Comparison of ENCODE assay signal across 23 cellular contexts in genomic region chr2:233803292-233803911, GRCh38. TPM values are rescaled to one million over a fixed set of nuclear protein-coding genes. Genes with fewer than 3 reads are reported as not detected.
A peak's percentile ranks its signal among the peaks of the same experiment; 100 is the strongest.
DNase-seq lines count a peak whose midpoint lies in the region; ATAC-seq and TF ChIP-seq lines count a peak whose summit lies in the region.
"Had no signal": no experiment of that assay in that cellular context is flagged by ENCODE, and none has a peak within 500 bp of the region (broad histone marks: within the 10 kb centered on the region; RNA-seq: fewer than 3 reads in every experiment).

No MANE protein-coding gene starts in this region.

- no peaks in the 10 kb centered on the region for H3K27me3 ChIP-seq in colonic mucosa
- H3K27me3 ChIP-seq: BLaER1 treated with 17β-estradiol and CSF1 and Interleukin-3, amounts not matched to agents 10 nM and 100 nM had no signal

- no peak overlapping the region for H3K9ac ChIP-seq in colonic mucosa (ENCODE audit: low read depth in 2 of 2, low read length in 2 of 2)
- H3K9ac ChIP-seq: BLaER1 treated with 17β-estradiol and CSF1 and Interleukin-3, amounts not matched to agents 10 nM and 100 nM had no signal

- no peaks in the 10 kb centered on the region for H3K36me3 ChIP-seq in colonic mucosa
- H3K36me3 ChIP-seq: BLaER1 treated with 17β-estradiol and CSF1 and Interleukin-3, amounts not matched to agents 10 nM and 100 nM had no signal

- H3K4me1 ChIP-seq in colonic mucosa: no peaks in the 10 kb centered on the region

- no peak overlapping the region for H3K4me3 Mint-ChIP-seq in type B pancreatic cell
- H3K4me3 Mint-ChIP-seq: CD4-positive, alpha-beta T cell had no signal

- H3K27ac ChIP-seq in colonic mucosa: no peak overlapping the region
- H3K27ac ChIP-seq: BLaER1 treated with 17β-estradiol and CSF1 and Interleukin-3, amounts not matched to agents 10 nM and 100 nM had no signal

- peak; percentile 42 for DNase-seq in activated effector memory CD4-positive, alpha-beta T cell treated with anti-CD3 and anti-CD28 coated beads, Interleukin-2, amount 50 U/mL, for 16 hours
- DNase-seq in activated effector memory CD4-positive, alpha-beta T cell treated with Interleukin-2 at 50 U/mL for 16 hours: no peak
- DNase-seq in colonic mucosa (peak; percentile 6), mesenteric fat pad (ENCODE audit: low spot score) (peak; percentile 55), type B pancreatic cell (ENCODE audit: extremely low spot score, unreplicated experiment) (peak; percentile 36)
- DNase-seq: AML-193; KBM-7; NCI-H1105 treated with DMSO at 0.1 percent for 48 hours; NCI-H146; NCI-H1930; NCI-H446 treated with DMSO at 0.1 percent for 48 hours; NCI-H526; NCI-H82; NK-92 treated with Interleukin-12 subunit alpha and Interleukin-12 subunit beta, amount 100 ng/mL, for 24 hours; PC-3 had no signal

- intact Hi-C loops in colonic mucosa (cut with DNase I): no loop called here

- TF ChIP-seq CTCF in colonic mucosa (IDR thresholded peaks at IDR 0.05): no peak
- no peak for TF ChIP-seq CTCF in type B pancreatic cell (conservative IDR thresholded peaks at IDR 0.05)

- no peaks in the 10 kb centered on the region for H3K9me3 ChIP-seq in colonic mucosa
- H3K9me3 ChIP-seq: A549 had no signal

- H3K4me3 ChIP-seq in colonic mucosa: no peak overlapping the region
- H3K4me3 ChIP-seq: A549; BLaER1 treated with 17β-estradiol and CSF1 and Interleukin-3, amounts not matched to agents 10 nM and 100 nM had no signal

- no peak overlapping the region for H3K27ac Mint-ChIP-seq in type B pancreatic cell
- H3K27ac Mint-ChIP-seq: CD4-positive, alpha-beta T cell had no signal

- no peaks in the 10 kb centered on the region for H3K9me3 Mint-ChIP-seq in type B pancreatic cell

- no peaks in the 10 kb centered on the region for H3K36me3 Mint-ChIP-seq in type B pancreatic cell

- H3K27me3 Mint-ChIP-seq in type B pancreatic cell: peaks cover 27% of the 10 kb centered on the region

- no peaks in the 10 kb centered on the region for H3K4me1 Mint-ChIP-seq in type B pancreatic cell (ENCODE audit: unreplicated experiment)

- no peak for ATAC-seq in GM21786 (IDR thresholded peaks at IDR 0.05; ENCODE audit: unreplicated experiment)
- ATAC-seq in HG03039 (IDR thresholded peaks at IDR 0.05; ENCODE audit: unreplicated experiment): no peak
- ATAC-seq: A549, HCT116, PC-3 had no signal

RNA-seq across cellular contexts. Expression of gene MROH2A, which starts 25.3 kb away (rescaled TPM):
- not detected for total RNA-seq in colonic mucosa
- not detected for total RNA-seq in mesenteric fat pad
- not detected in 2 replicates for total RNA-seq in type B pancreatic cell (ENCODE audit: low replicate concordance)
- total RNA-seq: CD4-positive, alpha-beta T cell; LHCN-M2; MCF 10A; PC-3 had no signal

RNA-seq across cellular contexts. Expression of gene UGT1A1, which starts 43.3 kb away (rescaled TPM):
- 1 to 10 TPM; 1.2 to 1.9 TPM for total RNA-seq in colonic mucosa
- 0.32 TPM for total RNA-seq in mesenteric fat pad
- 0.21 and 0.77 TPM in 2 replicates for total RNA-seq in type B pancreatic cell (ENCODE audit: low replicate concordance)
- total RNA-seq: CD4-positive, alpha-beta T cell; LHCN-M2; MCF 10A had no signal

RNA-seq across cellular contexts. Expression of gene HJURP, which starts 50.9 kb away (rescaled TPM):
- total RNA-seq in colonic mucosa (10 to 100 TPM in 1 of 2 donors, 1 to 10 TPM in 1; 8.9 to 40.8 TPM), mesenteric fat pad (0.55 TPM), type B pancreatic cell (ENCODE audit: low replicate concordance) (16.7 and 42.1 TPM in 2 replicates)
